In genomic region chr14:95038521-95039250, GRCh38 we compare ENCODE assay signal across 19 cellular contexts.
DNase-seq lines count a peak whose midpoint lies in the region; ATAC-seq and TF ChIP-seq lines count a peak whose summit lies in the region.
"Had no signal": no experiment of that assay in that cellular context is flagged by ENCODE, and none has a peak within 500 bp of the region (broad histone marks: within the 10 kb centered on the region; RNA-seq: fewer than 3 reads in every experiment).

No MANE protein-coding gene starts in this region.

- H3K27ac Mint-ChIP-seq in osteocyte (ENCODE audit: unreplicated experiment) = no peak overlapping the region
- H3K27ac Mint-ChIP-seq: B cell, CD14-positive monocyte had no signal

- WGBS in GM23248 (ENCODE audit: low coverage in 1 of 2, low lambda C conversion rate in 2 of 2, missing lambda C conversion rate in 2 of 2), 2 experiments = 51 to 52% methylated on average over 8 to 9 of the region's 9 CpGs

- H2AFZ ChIP-seq in GM23248 = no peak overlapping the region

- H4K20me1 ChIP-seq in GM23248 (ENCODE audit: insufficient read depth) = no peaks in the 10 kb centered on the region

- no peak overlapping the region for H3K4me2 ChIP-seq in GM23248 (ENCODE audit: unreplicated experiment)
- H3K4me2 ChIP-seq: A549 had no signal

- H3K27ac ChIP-seq in right atrium auricular region (no peak overlapping the region), left ventricle myocardium inferior (replicated peaks) (no peak overlapping the region), GM23248 (no peak overlapping the region)
- H3K27ac ChIP-seq: A549 had no signal

- H3K9me3 ChIP-seq in right atrium auricular region = peaks cover 0 to 3% of the 10 kb centered on the region in 2 donors
- peaks cover 2% of the 10 kb centered on the region for H3K9me3 ChIP-seq in left ventricle myocardium inferior (replicated peaks)
- H3K9me3 ChIP-seq in GM23248 (ENCODE audit: low read depth) = no peaks in the 10 kb centered on the region
- H3K9me3 ChIP-seq: A549 had no signal

- H3K27me3 ChIP-seq in right atrium auricular region = no peaks in the 10 kb centered on the region
- H3K27me3 ChIP-seq in left ventricle myocardium inferior (ENCODE audit: low read depth) = peaks cover 53% of the 10 kb centered on the region
- no peaks in the 10 kb centered on the region; the same call in 1 of the 2 replicates for H3K27me3 ChIP-seq in GM23248 (replicated peaks; ENCODE audit: insufficient read depth)

- no peak for TF ChIP-seq POLR2A in erythroblast (IDR thresholded peaks at IDR 0.05; ENCODE audit: low read length)

- H3K79me2 ChIP-seq in GM23248 (ENCODE audit: insufficient read depth) = no peaks in the 10 kb centered on the region

- TF ChIP-seq CTCF in right atrium auricular region (IDR thresholded peaks at IDR 0.05) (no peak), left ventricle myocardium inferior (IDR thresholded peaks at IDR 0.05; ENCODE audit: borderline replicate concordance) (no peak), osteocyte (IDR thresholded peaks at IDR 0.05) (no peak)

- peak; percentile 44 for DNase-seq in right atrium auricular region (ENCODE audit: low spot score)
- DNase-seq in left ventricle myocardium inferior = no peak
- DNase-seq in ecto neural progenitor cell (ENCODE audit: low spot score) = peak; percentile 25
- DNase-seq in osteocyte (ENCODE audit: extremely low spot score, unreplicated experiment) = peak; percentile 74
- DNase-seq in GM23248 = no peak
- no peak for DNase-seq in erythroblast (lab: John Stamatoyannopoulos, UW)
- DNase-seq: DMS53; GDM1; Kasumi-1; NCI-H1694; NCI-H2081; NCI-H2171; NCI-H345; NCI-H774; NK-92 treated with Interleukin-12 subunit alpha and Interleukin-12 subunit beta, amount 100 ng/mL, for 24 hours had no signal

- H3K4me3 Mint-ChIP-seq in osteocyte (ENCODE audit: unreplicated experiment) = no peak overlapping the region
- H3K4me3 Mint-ChIP-seq: B cell, CD14-positive monocyte had no signal

- H3K36me3 Mint-ChIP-seq in osteocyte (ENCODE audit: unreplicated experiment) = no peaks in the 10 kb centered on the region
- H3K36me3 Mint-ChIP-seq: CD14-positive monocyte had no signal

- H3K9me2 ChIP-seq in GM23248 (ENCODE audit: insufficient read depth) = no peaks in the 10 kb centered on the region

- intact Hi-C loops in left ventricle myocardium inferior (cut with micrococcal nuclease) = no loop called here

- H3K27me3 Mint-ChIP-seq in osteocyte (ENCODE audit: unreplicated experiment) = peaks cover 15% of the 10 kb centered on the region

- peaks cover 16% of the 10 kb centered on the region for H3K4me1 Mint-ChIP-seq in osteocyte (ENCODE audit: unreplicated experiment)
- H3K4me1 Mint-ChIP-seq: CD14-positive monocyte had no signal

- in situ Hi-C loops in GM23248 (cut with MboI) = no loop called here

- H3K4me3 ChIP-seq in right atrium auricular region (no peak overlapping the region), left ventricle myocardium inferior (no peak overlapping the region), GM23248 (no peak overlapping the region)
- H3K4me3 ChIP-seq: A549 had no signal

- H3K36me3 ChIP-seq in right atrium auricular region = no peaks in the 10 kb centered on the region
- no peaks in the 10 kb centered on the region for H3K36me3 ChIP-seq in left ventricle myocardium inferior
- no peaks in the 10 kb centered on the region for H3K36me3 ChIP-seq in GM23248 (ENCODE audit: low read depth)

- H3K9ac ChIP-seq in GM23248 = no peak overlapping the region

- ATAC-seq in esophagus mucosa = no peak
- ATAC-seq: A549 had no signal

- H3F3A ChIP-seq in GM23248 (ENCODE audit: insufficient read depth) = no peaks in the 10 kb centered on the region

- H3K9me3 Mint-ChIP-seq in osteocyte (ENCODE audit: unreplicated experiment) = no peaks in the 10 kb centered on the region

- H3K4me1 ChIP-seq in right atrium auricular region = no peaks in the 10 kb centered on the region
- H3K4me1 ChIP-seq in left ventricle myocardium inferior = no peaks in the 10 kb centered on the region
- no peaks in the 10 kb centered on the region for H3K4me1 ChIP-seq in GM23248 (ENCODE audit: insufficient read depth)
- H3K4me1 ChIP-seq: A549 had no signal

Comparison
In these comparisons a context has a peak if more than half of its experiments do, and no peak if none do; other contexts are left out.
1. DNase-seq: peak in right atrium auricular region (single experiment), ecto neural progenitor cell (single experiment) and osteocyte (single experiment); none in left ventricle myocardium inferior (single experiment), GM23248 (single experiment) and erythroblast (0 of 2).